In genomic region chr10:47152861-47153349, GRCh38 we compare ENCODE assay signal across 11 cellular contexts.
A peak's percentile ranks its signal among the peaks of the same experiment; 100 is the strongest.
DNase-seq lines count a peak whose midpoint lies in the region; ATAC-seq and TF ChIP-seq lines count a peak whose summit lies in the region.
"Had no signal": no experiment of that assay in that cellular context is flagged by ENCODE, and none has a peak within 500 bp of the region (broad histone marks: within the 10 kb centered on the region; RNA-seq: fewer than 3 reads in every experiment).

No MANE protein-coding gene starts in this region.

- H3K9me2 ChIP-seq in GM23338 (ENCODE audit: insufficient read depth), result peaks cover 9% of the 10 kb centered on the region; the same call in 1 of the 2 replicates

- H3K27me3 ChIP-seq in GM23338 (ENCODE audit: insufficient read depth) (no peaks in the 10 kb centered on the region), gastroesophageal sphincter (no peaks in the 10 kb centered on the region)

- H3K4me1 ChIP-seq in GM23338 (ENCODE audit: insufficient read depth), result no peaks in the 10 kb centered on the region
- H3K4me1 ChIP-seq in gastroesophageal sphincter, result no peaks in the 10 kb centered on the region

- H3K4me3 ChIP-seq in GM23338 (no peak overlapping the region), gastroesophageal sphincter (no peak overlapping the region)
- H3K4me3 ChIP-seq: lung had no signal

- no peak for TF ChIP-seq EP300 in gastroesophageal sphincter (IDR thresholded peaks at IDR 0.05)

- ATAC-seq in GM23338 (peak; percentile 58), gastroesophageal sphincter (peak; percentile 51), GM18873 (IDR thresholded peaks at IDR 0.05; ENCODE audit: low FRiP score, unreplicated experiment) (no peak), GM19455 (IDR thresholded peaks at IDR 0.05; ENCODE audit: unreplicated experiment) (no peak), HG02884 (IDR thresholded peaks at IDR 0.05; ENCODE audit: unreplicated experiment) (no peak)

- no peaks in the 10 kb centered on the region for H3F3A ChIP-seq in GM23338 (replicated peaks; ENCODE audit: low read depth)

- DNase-seq in ACHN, result peak; percentile 32
- DNase-seq in GM23338 (ENCODE audit: low spot score), result peak; percentile 44
- peak; percentile 17 for DNase-seq in SK-MEL-5 (ENCODE audit: low read depth, low spot score)
- no peak for DNase-seq in COLO829 (ENCODE audit: low spot score)
- DNase-seq: activated effector memory CD4-positive, alpha-beta T cell treated with anti-CD3 and anti-CD28 coated beads, Interleukin-2, amount 50 U/mL, for 16 hours; GF-D8 had no signal

- TF ChIP-seq CTCF in GM23338 (conservative IDR thresholded peaks at IDR 0.05; ENCODE audit: low read depth in 2 of 2), result peak; percentile 13 to 54; a peak in 3 of 4 replicates
- peak; percentile 13 to 41 (median 34) for TF ChIP-seq CTCF in gastroesophageal sphincter (IDR thresholded peaks at IDR 0.05)

- no peaks in the 10 kb centered on the region for H4K20me1 ChIP-seq in GM23338 (replicated peaks; ENCODE audit: insufficient read depth)

- H3K4me3 Mint-ChIP-seq in GM23338, result no peak overlapping the region

- H3K27me3 Mint-ChIP-seq in GM23338 (ENCODE audit: insufficient read depth, low read depth, poor library complexity), result peaks cover 1% of the 10 kb centered on the region

- peaks cover 33% of the 10 kb centered on the region for H3K9me3 Mint-ChIP-seq in GM23338

- H3K4me2 ChIP-seq in GM23338, result no peak overlapping the region

- H3K27ac ChIP-seq in GM23338 (ENCODE audit: low read depth) (no peak overlapping the region), gastroesophageal sphincter (no peak overlapping the region)

- H3K36me3 ChIP-seq in GM23338 (ENCODE audit: insufficient read depth) (peaks cover 4% of the 10 kb centered on the region; the same call in 1 of the 2 replicates), gastroesophageal sphincter (no peaks in the 10 kb centered on the region)

- WGBS in gastroesophageal sphincter (ENCODE audit: low coverage in 1 of 2), 2 donors, result 59 to 61% methylated on average over 3 of the region's 3 CpGs

- H3K9me3 ChIP-seq in gastroesophageal sphincter, result peaks cover 0 to 21% (median 0%) of the 10 kb centered on the region in 3 donors

- no peak for TF ChIP-seq POLR2A in gastroesophageal sphincter (IDR thresholded peaks at IDR 0.05)

- H3K4me1 Mint-ChIP-seq in GM23338, result peaks cover 5% of the 10 kb centered on the region; the same call in 2 of the 3 replicates

- in situ Hi-C loops in ACHN (cut with HindIII; ENCODE audit: low pct_ligation_motif_present, low pct_unique_long_range_greater_than_20kb, low sequenced_read_pairs), result no loop called here
- in situ Hi-C loops in SK-MEL-5 (cut with HindIII; ENCODE audit: low pct_unique_long_range_greater_than_20kb, low sequenced_read_pairs), result no loop called here

- peak overlapping the region; percentile 33 for H3K27ac Mint-ChIP-seq in GM23338

- peaks cover 6% of the 10 kb centered on the region; the same call in 2 of the 3 replicates for H3K36me3 Mint-ChIP-seq in GM23338 (ENCODE audit: low read depth)

- H2AFZ ChIP-seq in GM23338, result no peak overlapping the region

- H3K79me2 ChIP-seq in GM23338 (replicated peaks; ENCODE audit: insufficient read depth), result no peaks in the 10 kb centered on the region

TF ChIP-seq in GM23338, 12 proteins besides CTCF, POLR2A, EP300 and RAD21:
- TF ChIP-seq ZNF331 (CRISPR knock-in tag; IDR thresholded peaks at IDR 0.05; ENCODE audit: low read depth), result no peak
- no peak for TF ChIP-seq CREB1 (CRISPR knock-in tag; IDR thresholded peaks at IDR 0.05; ENCODE audit: low read depth)
- TF ChIP-seq ZNF462 (CRISPR knock-in tag; IDR thresholded peaks at IDR 0.05), result no peak
TF ChIP-seq in GM23338: peak in this region for 0.

Comparison
In these comparisons a context has a peak if more than half of its experiments do, and no peak if none do; other contexts are left out.
1. ATAC-seq: peak in GM23338 (single experiment) and gastroesophageal sphincter (single experiment); none in GM18873 (single experiment), GM19455 (single experiment) and HG02884 (single experiment).